In genomic region chr10:78707745-78708144, GRCh38 we compare ENCODE assay signal across 26 cellular contexts.
A peak's percentile ranks its signal among the peaks of the same experiment; 100 is the strongest.
DNase-seq lines count a peak whose midpoint lies in the region; ATAC-seq and TF ChIP-seq lines count a peak whose summit lies in the region.
"Had no signal": no experiment of that assay in that cellular context is flagged by ENCODE, and none has a peak within 500 bp of the region (broad histone marks: within the 10 kb centered on the region; RNA-seq: fewer than 3 reads in every experiment).

No MANE protein-coding gene starts in this region.

- no peak for ATAC-seq in activated naive CD8-positive, alpha-beta T cell treated with anti-CD3 and anti-CD28 coated beads, Interleukin-2, amount 50 U/mL, for 24 hours
- peak; percentile 51 for ATAC-seq in esophagus mucosa
- no peak for ATAC-seq in activated CD4-positive, CD25-positive, alpha-beta regulatory T cell treated with anti-CD3 and anti-CD28 coated beads, Interleukin-2, amount 50 U/mL, for 24 hours
- ATAC-seq: A549, GM12878 had no signal

- peaks cover 10% of the 10 kb centered on the region for H3K9me3 Mint-ChIP-seq in activated naive CD8-positive, alpha-beta T cell treated with anti-CD3 and anti-CD28 coated beads, Interleukin-2, amount 50 U/mL, for 24 hours
- peaks cover 4% of the 10 kb centered on the region for H3K9me3 Mint-ChIP-seq in activated naive CD8-positive, alpha-beta T cell treated with anti-CD3 and anti-CD28 coated beads for 36 hours
- H3K9me3 Mint-ChIP-seq: CD8-positive, alpha-beta memory T cell had no signal

- H3K36me3 ChIP-seq in colonic mucosa: no peaks in the 10 kb centered on the region
- H3K36me3 ChIP-seq: BLaER1 treated with 17β-estradiol and CSF1 and Interleukin-3, amounts not matched to agents 10 nM and 100 nM had no signal

- H3K4me1 Mint-ChIP-seq in activated naive CD8-positive, alpha-beta T cell treated with anti-CD3 and anti-CD28 coated beads, Interleukin-2, amount 50 U/mL, for 24 hours: peaks cover 25% of the 10 kb centered on the region
- peaks cover 2% of the 10 kb centered on the region for H3K4me1 Mint-ChIP-seq in activated naive CD8-positive, alpha-beta T cell treated with anti-CD3 and anti-CD28 coated beads for 36 hours
- H3K4me1 Mint-ChIP-seq: B cell; CD4-positive, alpha-beta memory T cell; CD4-positive, CD25-positive, alpha-beta regulatory T cell; CD8-positive, alpha-beta memory T cell had no signal

- H3K36me3 Mint-ChIP-seq in activated naive CD8-positive, alpha-beta T cell treated with anti-CD3 and anti-CD28 coated beads, Interleukin-2, amount 50 U/mL, for 24 hours (ENCODE audit: low read depth): no peaks in the 10 kb centered on the region
- H3K36me3 Mint-ChIP-seq in activated naive CD8-positive, alpha-beta T cell treated with anti-CD3 and anti-CD28 coated beads for 36 hours: no peaks in the 10 kb centered on the region
- H3K36me3 Mint-ChIP-seq: CD14-positive monocyte; CD4-positive, alpha-beta memory T cell; CD4-positive, CD25-positive, alpha-beta regulatory T cell; CD8-positive, alpha-beta memory T cell had no signal

- intact Hi-C loops in colonic mucosa (cut with DNase I): no loop called here

- H3K4me3 Mint-ChIP-seq in activated naive CD8-positive, alpha-beta T cell treated with anti-CD3 and anti-CD28 coated beads, Interleukin-2, amount 50 U/mL, for 24 hours: no peak overlapping the region
- no peak overlapping the region for H3K4me3 Mint-ChIP-seq in activated naive CD8-positive, alpha-beta T cell treated with anti-CD3 and anti-CD28 coated beads for 36 hours
- H3K4me3 Mint-ChIP-seq: B cell; CD14-positive monocyte; CD4-positive, alpha-beta memory T cell; CD4-positive, CD25-positive, alpha-beta regulatory T cell; CD8-positive, alpha-beta memory T cell had no signal

- no peaks in the 10 kb centered on the region for H3K9me3 ChIP-seq in colonic mucosa
- H3K9me3 ChIP-seq: A549 had no signal

- peak overlapping the region; percentile 52 for H3K27ac Mint-ChIP-seq in activated naive CD8-positive, alpha-beta T cell treated with anti-CD3 and anti-CD28 coated beads, Interleukin-2, amount 50 U/mL, for 24 hours
- H3K27ac Mint-ChIP-seq in activated naive CD8-positive, alpha-beta T cell treated with anti-CD3 and anti-CD28 coated beads for 36 hours: no peak overlapping the region
- H3K27ac Mint-ChIP-seq: B cell; CD14-positive monocyte; CD4-positive, alpha-beta memory T cell; CD4-positive, CD25-positive, alpha-beta regulatory T cell; CD8-positive, alpha-beta memory T cell had no signal

- H3K4me1 ChIP-seq in colonic mucosa: no peaks in the 10 kb centered on the region
- H3K4me1 ChIP-seq: A549 had no signal

- H3K4me3 ChIP-seq in epithelial cell of esophagus (ENCODE audit: low read length) (no peak overlapping the region), colonic mucosa (no peak overlapping the region)
- H3K4me3 ChIP-seq: A549; BLaER1 treated with 17β-estradiol and CSF1 and Interleukin-3, amounts not matched to agents 10 nM and 100 nM; GM12878 had no signal

- no peak for TF ChIP-seq CTCF in C4-2B (conservative IDR thresholded peaks at IDR 0.05)
- TF ChIP-seq CTCF in epithelial cell of esophagus (IDR thresholded peaks at IDR 0.05; ENCODE audit: insufficient read depth, low read depth, low read length, missing control alignments): no peak
- TF ChIP-seq CTCF in colonic mucosa (IDR thresholded peaks at IDR 0.05): no peak

- DNase-seq in activated naive CD8-positive, alpha-beta T cell treated with anti-CD3 and anti-CD28 coated beads, Interleukin-2, amount 50 U/mL, for 24 hours: no peak
- no peak for DNase-seq in activated naive CD8-positive, alpha-beta T cell treated with anti-CD3 and anti-CD28 coated beads for 36 hours
- DNase-seq in epithelial cell of esophagus (ENCODE audit: low read depth): peak; percentile 48
- no peak for DNase-seq in pons (ENCODE audit: low spot score)
- no peak for DNase-seq in colonic mucosa
- DNase-seq: AML-193; CD4-positive, alpha-beta memory T cell; CD4-positive, CD25-positive, alpha-beta regulatory T cell; CD8-positive, alpha-beta memory T cell; COR-L47; DMS 273 treated with DMSO at 0.1 percent for 48 hours; DMS153; DMS53; DMS79; DND-41; EL; GDM1 had no signal

- H3K27ac ChIP-seq in C4-2B (0 out of 2 replicates have a peak overlapping the region, but pooled peaks have one; percentile 3), colonic mucosa (no peak overlapping the region)
- H3K27ac ChIP-seq: 22Rv1; A549; BLaER1 treated with 17β-estradiol and CSF1 and Interleukin-3, amounts not matched to agents 10 nM and 100 nM had no signal

- H3K9ac ChIP-seq in colonic mucosa (ENCODE audit: low read depth in 2 of 2, low read length in 2 of 2): no peak overlapping the region
- H3K9ac ChIP-seq: BLaER1 treated with 17β-estradiol and CSF1 and Interleukin-3, amounts not matched to agents 10 nM and 100 nM had no signal

- peaks cover 3% of the 10 kb centered on the region for H3K27me3 Mint-ChIP-seq in activated naive CD8-positive, alpha-beta T cell treated with anti-CD3 and anti-CD28 coated beads, Interleukin-2, amount 50 U/mL, for 24 hours
- no peaks in the 10 kb centered on the region for H3K27me3 Mint-ChIP-seq in activated naive CD8-positive, alpha-beta T cell treated with anti-CD3 and anti-CD28 coated beads for 36 hours

- no peaks in the 10 kb centered on the region for H3K27me3 ChIP-seq in colonic mucosa
- H3K27me3 ChIP-seq: BLaER1 treated with 17β-estradiol and CSF1 and Interleukin-3, amounts not matched to agents 10 nM and 100 nM had no signal
